ENCODE assay signal across 29 cellular contexts in the genomic region with DNA sequence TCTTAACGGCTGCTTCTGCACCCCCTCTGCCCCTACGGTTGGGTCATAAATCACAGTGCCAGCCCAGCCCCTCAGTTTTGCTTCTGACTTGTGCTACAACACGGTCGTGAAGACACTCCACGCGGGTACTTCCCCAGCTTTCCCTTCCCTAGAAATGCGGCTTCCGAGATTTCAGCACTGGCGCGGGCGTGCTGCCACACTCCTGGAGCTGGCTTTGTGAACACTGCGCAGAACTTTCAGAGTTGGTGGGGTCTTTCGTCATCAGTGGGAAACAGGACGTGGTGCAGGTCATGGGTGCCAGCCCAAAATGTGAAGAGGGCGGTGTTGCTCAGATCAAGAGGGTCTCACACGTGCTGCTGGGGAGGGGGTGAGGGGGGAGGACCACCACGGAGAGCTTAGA.
"Had no signal": no experiment of that assay in that cellular context is flagged by ENCODE, and none has a peak within 500 bp of the region (broad histone marks: within the 10 kb centered on the region; RNA-seq: fewer than 3 reads in every experiment).

No MANE protein-coding gene starts in this region.

- H3K27me3 ChIP-seq: brain microvascular endothelial cell had no signal

- H3K36me3 ChIP-seq: brain microvascular endothelial cell had no signal

- H3K4me1 Mint-ChIP-seq: activated CD4-positive, alpha-beta T cell treated with anti-CD3 and anti-CD28 coated beads for 36 hours; activated CD4-positive, alpha-beta T cell treated with anti-CD3 and anti-CD28 coated beads, Interleukin-2, amount 10 ng/mL, durations not matched to agents 24 days and 14 days; activated CD8-positive, alpha-beta memory T cell treated with anti-CD3 and anti-CD28 coated beads, Interleukin-2, amount 10 ng/mL, durations not matched to agents 7 days and 5 days; activated naive CD4-positive, alpha-beta T cell treated with anti-CD3 and anti-CD28 coated beads, Interleukin-2, amount 10 ng/mL, durations not matched to agents 7 days and 5 days; activated naive CD8-positive, alpha-beta T cell treated with anti-CD3 and anti-CD28 coated beads, Interleukin-2, amount 10 ng/mL, durations not matched to agents 7 days and 5 days; central memory CD8-positive, alpha-beta T cell; T-helper 17 cell had no signal

- H3K4me3 ChIP-seq: coronary artery, dorsolateral prefrontal cortex had no signal

- H3K27ac Mint-ChIP-seq: activated CD4-positive, alpha-beta memory T cell treated with anti-CD3 and anti-CD28 coated beads for 36 hours; activated CD4-positive, alpha-beta T cell treated with anti-CD3 and anti-CD28 coated beads for 36 hours; activated CD4-positive, alpha-beta T cell treated with anti-CD3 and anti-CD28 coated beads, Interleukin-2, amount 10 ng/mL, durations not matched to agents 24 days and 14 days; activated CD8-positive, alpha-beta memory T cell treated with anti-CD3 and anti-CD28 coated beads, Interleukin-2, amount 10 ng/mL, durations not matched to agents 7 days and 5 days; activated CD8-positive, alpha-beta T cell treated with anti-CD3 and anti-CD28 coated beads, Interleukin-2, amount 10 ng/mL, durations not matched to agents 7 days and 5 days; activated naive CD4-positive, alpha-beta T cell treated with anti-CD3 and anti-CD28 coated beads, Interleukin-2, amount 10 ng/mL, durations not matched to agents 7 days and 5 days; activated naive CD4-positive, alpha-beta T cell treated with anti-CD3 and anti-CD28 coated beads, Interleukin-2, amount 50 U/mL, for 72 hours; activated naive CD8-positive, alpha-beta T cell treated with anti-CD3 and anti-CD28 coated beads, Interleukin-2, amount 10 ng/mL, durations not matched to agents 7 days and 5 days; activated T-helper 1 cell treated with anti-CD3 and anti-CD28 coated beads, Interleukin-12 subunit alpha, Interleukin-12 subunit beta, Interleukin-2, Interleukin-4 antibody, amounts not matched to agents 30 ng/mL and 10 ng/mL and 1 ng/mL, durations not matched to agents 14 hours and 24 hours and 36 hours; activated T-helper 2 cell treated with anti-CD3 and anti-CD28 coated beads, Interferon-gamma antibody, Interleukin-2, Interleukin-4, amounts not matched to agents 10 μg/mL and 5 μg/mL and 100 μg/mL, durations not matched to agents 14 hours and 24 hours and 36 hours; dendritic cell treated with granulocyte-macrophage colony-stimulating factor and Interleukin-4, amounts not matched to agents 40 ng/mL and 50 ng/mL, for 4 days; endodermal cell; T-helper 17 cell; T-helper 2 cell treated with Interferon-gamma antibody and Interleukin-4, amounts not matched to agents 5 μg/mL and 100 μg/mL, for 36 hours had no signal

- H3K27me3 Mint-ChIP-seq: activated CD4-positive, alpha-beta memory T cell treated with anti-CD3 and anti-CD28 coated beads for 36 hours; activated CD4-positive, alpha-beta T cell treated with anti-CD3 and anti-CD28 coated beads for 36 hours; activated CD4-positive, alpha-beta T cell treated with anti-CD3 and anti-CD28 coated beads, Interleukin-2, amount 10 ng/mL, durations not matched to agents 24 days and 14 days; activated CD8-positive, alpha-beta memory T cell treated with anti-CD3 and anti-CD28 coated beads, Interleukin-2, amount 10 ng/mL, durations not matched to agents 7 days and 5 days; activated naive CD4-positive, alpha-beta T cell treated with anti-CD3 and anti-CD28 coated beads, Interleukin-2, amount 10 ng/mL, durations not matched to agents 7 days and 5 days; dendritic cell treated with granulocyte-macrophage colony-stimulating factor and Interleukin-4, amounts not matched to agents 40 ng/mL and 50 ng/mL, for 4 days; T-helper 17 cell had no signal

- DNase-seq: activated CD4-positive, alpha-beta memory T cell treated with anti-CD3 and anti-CD28 coated beads for 36 hours; activated CD4-positive, alpha-beta T cell treated with anti-CD3 and anti-CD28 coated beads for 36 hours; activated CD4-positive, alpha-beta T cell treated with anti-CD3 and anti-CD28 coated beads, Interleukin-2, amount 10 ng/mL, durations not matched to agents 24 days and 14 days; activated CD4-positive, CD25-positive, alpha-beta regulatory T cell; activated CD4-positive, CD25-positive, alpha-beta regulatory T cell treated with anti-CD3 and anti-CD28 coated beads, Interleukin-2, amount 50 U/mL, for 72 hours; activated CD8-positive, alpha-beta memory T cell treated with anti-CD3 and anti-CD28 coated beads, Interleukin-2, amount 10 ng/mL, durations not matched to agents 7 days and 5 days; activated CD8-positive, alpha-beta memory T cell treated with anti-CD3 and anti-CD28 coated beads, Interleukin-2, amount 50 U/mL, for 4 hours; activated CD8-positive, alpha-beta T cell treated with anti-CD3 and anti-CD28 coated beads, Interleukin-2, amount 10 ng/mL, durations not matched to agents 7 days and 5 days; activated gamma-delta T cell; activated naive CD4-positive, alpha-beta T cell; activated naive CD4-positive, alpha-beta T cell treated with anti-CD3 and anti-CD28 coated beads, Interleukin-2, amount 10 ng/mL, durations not matched to agents 7 days and 5 days; activated naive CD8-positive, alpha-beta T cell treated with anti-CD3 and anti-CD28 coated beads, Interleukin-2, amount 10 ng/mL, durations not matched to agents 7 days and 5 days; activated T-cell treated with anti-CD3 and anti-CD28 coated beads, Interleukin-2, amount 50 U/mL, for 1 hour; activated T-cell treated with anti-CD3 and anti-CD28 coated beads, Interleukin-2, amount 50 U/mL, for 48 hours; brain microvascular endothelial cell; dorsolateral prefrontal cortex; effector memory CD4-positive, alpha-beta T cell; endodermal cell; foreskin fibroblast; T-helper 1 cell; T-helper 17 cell; T1000 had no signal

- H3K9me3 Mint-ChIP-seq: activated CD4-positive, alpha-beta memory T cell treated with anti-CD3 and anti-CD28 coated beads for 36 hours; activated CD4-positive, alpha-beta T cell treated with anti-CD3 and anti-CD28 coated beads, Interleukin-2, amount 10 ng/mL, durations not matched to agents 24 days and 14 days; activated naive CD4-positive, alpha-beta T cell treated with anti-CD3 and anti-CD28 coated beads, Interleukin-2, amount 50 U/mL, for 72 hours; activated naive CD8-positive, alpha-beta T cell treated with anti-CD3 and anti-CD28 coated beads, Interleukin-2, amount 10 ng/mL, durations not matched to agents 7 days and 5 days; activated T-helper 1 cell treated with anti-CD3 and anti-CD28 coated beads, Interleukin-12 subunit alpha, Interleukin-12 subunit beta, Interleukin-2, Interleukin-4 antibody, amounts not matched to agents 30 ng/mL and 10 ng/mL and 1 ng/mL, durations not matched to agents 14 hours and 24 hours and 36 hours; activated T-helper 2 cell treated with anti-CD3 and anti-CD28 coated beads, Interferon-gamma antibody, Interleukin-2, Interleukin-4, amounts not matched to agents 10 μg/mL and 5 μg/mL and 100 μg/mL, durations not matched to agents 14 hours and 24 hours and 36 hours; endodermal cell; T-helper 2 cell treated with Interferon-gamma antibody and Interleukin-4, amounts not matched to agents 5 μg/mL and 100 μg/mL, for 36 hours had no signal

- H3K36me3 Mint-ChIP-seq: activated CD4-positive, alpha-beta memory T cell treated with anti-CD3 and anti-CD28 coated beads for 36 hours; activated CD8-positive, alpha-beta memory T cell treated with anti-CD3 and anti-CD28 coated beads, Interleukin-2, amount 10 ng/mL, durations not matched to agents 7 days and 5 days; activated naive CD4-positive, alpha-beta T cell treated with anti-CD3 and anti-CD28 coated beads, Interleukin-2, amount 10 ng/mL, durations not matched to agents 7 days and 5 days; activated naive CD4-positive, alpha-beta T cell treated with anti-CD3 and anti-CD28 coated beads, Interleukin-2, amount 50 U/mL, for 72 hours; activated naive CD8-positive, alpha-beta T cell treated with anti-CD3 and anti-CD28 coated beads, Interleukin-2, amount 10 ng/mL, durations not matched to agents 7 days and 5 days had no signal

- H3K27ac ChIP-seq: brain microvascular endothelial cell, coronary artery had no signal

- H3K4me3 Mint-ChIP-seq: activated CD4-positive, alpha-beta memory T cell treated with anti-CD3 and anti-CD28 coated beads for 36 hours; activated CD4-positive, alpha-beta T cell treated with anti-CD3 and anti-CD28 coated beads for 36 hours; activated CD4-positive, alpha-beta T cell treated with anti-CD3 and anti-CD28 coated beads, Interleukin-2, amount 10 ng/mL, durations not matched to agents 24 days and 14 days; activated CD8-positive, alpha-beta memory T cell treated with anti-CD3 and anti-CD28 coated beads, Interleukin-2, amount 10 ng/mL, durations not matched to agents 7 days and 5 days; activated CD8-positive, alpha-beta T cell treated with anti-CD3 and anti-CD28 coated beads, Interleukin-2, amount 10 ng/mL, durations not matched to agents 7 days and 5 days; activated naive CD4-positive, alpha-beta T cell treated with anti-CD3 and anti-CD28 coated beads, Interleukin-2, amount 10 ng/mL, durations not matched to agents 7 days and 5 days; activated naive CD8-positive, alpha-beta T cell treated with anti-CD3 and anti-CD28 coated beads, Interleukin-2, amount 10 ng/mL, durations not matched to agents 7 days and 5 days; activated T-helper 1 cell treated with anti-CD3 and anti-CD28 coated beads, Interleukin-12 subunit alpha, Interleukin-12 subunit beta, Interleukin-2, Interleukin-4 antibody, amounts not matched to agents 30 ng/mL and 10 ng/mL and 1 ng/mL, durations not matched to agents 14 hours and 24 hours and 36 hours; central memory CD8-positive, alpha-beta T cell; dendritic cell treated with granulocyte-macrophage colony-stimulating factor and Interleukin-4, amounts not matched to agents 40 ng/mL and 50 ng/mL, for 4 days; endodermal cell; T-helper 17 cell; T-helper 2 cell treated with Interferon-gamma antibody and Interleukin-4, amounts not matched to agents 5 μg/mL and 100 μg/mL, for 36 hours had no signal
